In genomic region chr2:160401895-160402294, GRCh38 we compare ENCODE assay signal across 12 cellular contexts.
DNase-seq lines count a peak whose midpoint lies in the region; ATAC-seq, FAIRE-seq and TF ChIP-seq lines count a peak whose summit lies in the region.
"Had no signal": no experiment of that assay in that cellular context is flagged by ENCODE, and none has a peak within 500 bp of the region (broad histone marks: within the 10 kb centered on the region; RNA-seq: fewer than 3 reads in every experiment).

No MANE protein-coding gene starts in this region.

- H3K9ac ChIP-seq in mesendoderm (ENCODE audit: low read length): no peak overlapping the region

- H3K4ac ChIP-seq in mesendoderm (ENCODE audit: low read depth, low read length): no peak overlapping the region

- TF ChIP-seq POLR2A in A549 (IDR thresholded peaks at IDR 0.05; ENCODE audit: low read length): no peak

- no peak overlapping the region for H4K8ac ChIP-seq in mesendoderm (ENCODE audit: low read depth, low read length)

- TF ChIP-seq EP300 in A549 (IDR thresholded peaks at IDR 0.05): no peak

- ATAC-seq in A549 (no peak), GM21367 (IDR thresholded peaks at IDR 0.05; ENCODE audit: unreplicated experiment) (peak; percentile 38), HG02798 (IDR thresholded peaks at IDR 0.05; ENCODE audit: poor library complexity, unreplicated experiment) (no peak), GM18870 (IDR thresholded peaks at IDR 0.05; ENCODE audit: unreplicated experiment) (no peak)

- peak overlapping the region; percentile 64 to 99 for H3K27ac ChIP-seq in A549
- H3K27ac ChIP-seq in SJSA1: peak overlapping the region; percentile 63
- H3K27ac ChIP-seq in mesendoderm (ENCODE audit: low read depth, low read length): no peak overlapping the region

- WGBS in A549 (ENCODE audit: missing lambda C conversion rate): 87% methylated on average over 4 of the region's 4 CpGs
- WGBS in mesendoderm (ENCODE audit: extremely low coverage, insufficient coverage, low lambda C conversion rate): no CpG with 5 or more reads among the region's 4 CpGs

- H3K4me2 ChIP-seq in A549 (peak overlapping the region; percentile 96), mesendoderm (ENCODE audit: low read length) (no peak overlapping the region)

- FAIRE-seq in A549 (lab: Jason Lieb, UNC): no peak

- CTCF ChIA-PET in A549 (lab: Yijun Ruan, JAX): no interaction called here

- H3K36me3 ChIP-seq in SJSA1: peaks cover 4% of the 10 kb centered on the region; the same call in 1 of the 2 replicates
- no peaks in the 10 kb centered on the region for H3K36me3 ChIP-seq in mesendoderm (ENCODE audit: control insufficient read depth, insufficient read depth, low read length)
- H3K36me3 ChIP-seq: upper lobe of right lung had no signal

- DNase-seq in A549 (ENCODE audit: low read depth in 1 of 2, low spot score in 1 of 2): no peak
- DNase-seq in SJSA1 (ENCODE audit: low read depth in 1 of 2, low spot score in 2 of 2): peak; percentile 90 to 96
- DNase-seq in mesendoderm: peak; percentile 66
- DNase-seq in AML-193 (lab: John Stamatoyannopoulos, UW): no peak
- DNase-seq in DMS114 treated with DMSO at 0.1 percent for 48 hours (lab: John Stamatoyannopoulos, UW; ENCODE audit: unreplicated experiment): no peak
- DNase-seq: activated CD8-positive, alpha-beta memory T cell treated with anti-CD3 and anti-CD28 coated beads, Interleukin-2, amount 50 U/mL, for 48 hours; DMS79 treated with DMSO at 0.1 percent for 48 hours; H9; upper lobe of right lung had no signal

- H3K79me2 ChIP-seq in mesendoderm (ENCODE audit: control insufficient read depth, insufficient read depth, low read length): peaks cover 67% of the 10 kb centered on the region

- POLR2A ChIA-PET in A549 (lab: Yijun Ruan, JAX): no interaction called here

- no peak for TF ChIP-seq RAD21 in A549 (conservative IDR thresholded peaks at IDR 0.05 in 1 of 2, IDR thresholded peaks at IDR 0.05 in 1 of 2)

- H3K23ac ChIP-seq in mesendoderm (ENCODE audit: low read length): no peak overlapping the region

- H3K4me3 ChIP-seq in A549 (no peak overlapping the region; the same call in 2 of the 3 replicates), SJSA1 (no peak overlapping the region), mesendoderm (ENCODE audit: low read length) (no peak overlapping the region)
- H3K4me3 ChIP-seq: upper lobe of right lung had no signal

- H2BK120ac ChIP-seq in mesendoderm (ENCODE audit: low read depth, low read length): no peak overlapping the region

- no peak overlapping the region for H2BK15ac ChIP-seq in mesendoderm (replicated peaks; ENCODE audit: low read depth)

- no peak overlapping the region for H2AK5ac ChIP-seq in mesendoderm (ENCODE audit: low read length)

- H2BK5ac ChIP-seq in mesendoderm (ENCODE audit: low read length): no peak overlapping the region

- no peak overlapping the region for H4K5ac ChIP-seq in mesendoderm (ENCODE audit: low read length)

- H3K27me3 ChIP-seq in SJSA1 (replicated peaks): no peaks in the 10 kb centered on the region
- no peaks in the 10 kb centered on the region for H3K27me3 ChIP-seq in mesendoderm (ENCODE audit: insufficient read depth, low read length, poor library complexity)
- H3K27me3 ChIP-seq: upper lobe of right lung had no signal

- H3K79me1 ChIP-seq in mesendoderm (ENCODE audit: low read length): peaks cover 9% of the 10 kb centered on the region

- TF ChIP-seq CTCF in A549 (IDR thresholded peaks at IDR 0.05): no peak

- no peak overlapping the region for H3K18ac ChIP-seq in mesendoderm (ENCODE audit: low read length)

- no peaks in the 10 kb centered on the region for H3K9me3 ChIP-seq in A549
- H3K9me3 ChIP-seq in SJSA1 (replicated peaks): no peaks in the 10 kb centered on the region
- H3K9me3 ChIP-seq: upper lobe of right lung had no signal

- no peak overlapping the region for H3K56ac ChIP-seq in mesendoderm (ENCODE audit: low read length)

- peaks cover 86% of the 10 kb centered on the region for H3K4me1 ChIP-seq in A549
- H3K4me1 ChIP-seq in SJSA1 (replicated peaks): peaks cover 92% of the 10 kb centered on the region
- peaks cover 19% of the 10 kb centered on the region for H3K4me1 ChIP-seq in mesendoderm (ENCODE audit: control insufficient read depth, low read depth, low read length)

TF ChIP-seq in A549, 52 proteins besides CTCF, POLR2A, EP300 and RAD21:
- TF ChIP-seq RFX5 (IDR thresholded peaks at IDR 0.05): no peak
- TF ChIP-seq NR3C1 (IDR thresholded peaks at IDR 0.05): no peak
- no peak for TF ChIP-seq JUNB (IDR thresholded peaks at IDR 0.05)
- TF ChIP-seq HOXB5 (CRISPR knock-in tag; IDR thresholded peaks at IDR 0.05): no peak
- no peak for TF ChIP-seq TP53 (CRISPR knock-in tag; IDR thresholded peaks at IDR 0.05)
- no peak for TF ChIP-seq ESRRA (IDR thresholded peaks at IDR 0.05; ENCODE audit: borderline replicate concordance, low read length)
- TF ChIP-seq ZC3H11A (IDR thresholded peaks at IDR 0.05): no peak
- TF ChIP-seq E2F6 (IDR thresholded peaks at IDR 0.05; ENCODE audit: borderline replicate concordance, low read depth): no peak
- no peak for TF ChIP-seq PBX3 (IDR thresholded peaks at IDR 0.05)
- TF ChIP-seq CHD4 (IDR thresholded peaks at IDR 0.05; ENCODE audit: borderline replicate concordance): no peak
- TF ChIP-seq RARB (CRISPR knock-in tag; IDR thresholded peaks at IDR 0.05): no peak
- no peak for TF ChIP-seq SREBF2 (IDR thresholded peaks at IDR 0.05)
- no peak for TF ChIP-seq MAZ (IDR thresholded peaks at IDR 0.05; ENCODE audit: borderline replicate concordance, low read depth, low read length)
- no peak for TF ChIP-seq RNF2 (IDR thresholded peaks at IDR 0.05; ENCODE audit: borderline replicate concordance, low read depth)
- no peak for TF ChIP-seq PHF8 (IDR thresholded peaks at IDR 0.05; ENCODE audit: borderline replicate concordance, low read depth)

Comparison
In these comparisons a context has a peak if more than half of its experiments do, and no peak if none do; other contexts are left out.
1. DNase-seq: peak in SJSA1 (2 of 2) and mesendoderm (single experiment); none in A549 (0 of 2), AML-193 (0 of 2) and DMS114 treated with DMSO at 0.1 percent for 48 hours (single experiment).